In genomic region chr9:36386396-36386795, GRCh38 we compare ENCODE assay signal across 18 cellular contexts.
"Had no signal": no experiment of that assay in that cellular context is flagged by ENCODE, and none has a peak within 500 bp of the region (broad histone marks: within the 10 kb centered on the region; RNA-seq: fewer than 3 reads in every experiment).

No MANE protein-coding gene starts in this region.

- H3K27ac Mint-ChIP-seq: activated T-helper 2 cell treated with anti-CD3 and anti-CD28 coated beads, Interferon-gamma antibody, Interleukin-2, Interleukin-4, amounts not matched to agents 10 μg/mL and 5 μg/mL and 100 μg/mL, durations not matched to agents 14 hours and 24 hours and 36 hours; dendritic cell treated with granulocyte-macrophage colony-stimulating factor and Interleukin-4, amounts not matched to agents 40 ng/mL and 50 ng/mL, for 4 days; endodermal cell; memory B cell; stimulated activated effector memory CD8-positive, alpha-beta T cell treated with anti-CD3 and anti-CD28 coated beads, Interleukin-12 subunit alpha, Interleukin-12 subunit beta, amount 100 ng/mL, for 72 hours had no signal

- H3K9me3 Mint-ChIP-seq: activated T-helper 2 cell treated with anti-CD3 and anti-CD28 coated beads, Interferon-gamma antibody, Interleukin-2, Interleukin-4, amounts not matched to agents 10 μg/mL and 5 μg/mL and 100 μg/mL, durations not matched to agents 14 hours and 24 hours and 36 hours; dendritic cell treated with granulocyte-macrophage colony-stimulating factor and Interleukin-4, amounts not matched to agents 40 ng/mL and 50 ng/mL, for 4 days; endodermal cell; immature natural killer cell; memory B cell; natural killer cell treated with Interleukin-12 subunit alpha and Interleukin-12 subunit beta and Interleukin-15 and Interleukin-18, amount 100 ng/mL, for 72 hours; stimulated activated effector memory CD8-positive, alpha-beta T cell treated with anti-CD3 and anti-CD28 coated beads, Interleukin-12 subunit alpha, Interleukin-12 subunit beta, amount 100 ng/mL, for 72 hours had no signal

- H3K27me3 Mint-ChIP-seq: dendritic cell treated with granulocyte-macrophage colony-stimulating factor and Interleukin-4, amounts not matched to agents 40 ng/mL and 50 ng/mL, for 4 days; memory B cell; natural killer cell treated with Interleukin-12 subunit alpha and Interleukin-12 subunit beta and Interleukin-15 and Interleukin-18, amount 100 ng/mL, for 72 hours had no signal

- H3K27me3 ChIP-seq: adrenal gland, body of pancreas, esophagus muscularis mucosa, left lung, tibial nerve had no signal

- H3K4me3 Mint-ChIP-seq: dendritic cell treated with granulocyte-macrophage colony-stimulating factor and Interleukin-4, amounts not matched to agents 40 ng/mL and 50 ng/mL, for 4 days; endodermal cell; immature natural killer cell; memory B cell; natural killer cell treated with Interleukin-12 subunit alpha and Interleukin-12 subunit beta and Interleukin-15 and Interleukin-18, amount 100 ng/mL, for 72 hours; stimulated activated effector memory CD8-positive, alpha-beta T cell treated with anti-CD3 and anti-CD28 coated beads, Interleukin-12 subunit alpha, Interleukin-12 subunit beta, amount 100 ng/mL, for 72 hours had no signal

- ATAC-seq: activated CD4-positive, CD25-positive, alpha-beta regulatory T cell treated with anti-CD3 and anti-CD28 coated beads, Interleukin-2, amount 50 U/mL, for 24 hours; body of pancreas; left lung; natural killer cell treated with Interleukin-12 subunit alpha and Interleukin-12 subunit beta and Interleukin-15 and Interleukin-18, amount 100 ng/mL, for 72 hours; right cardiac atrium; stimulated activated effector memory CD8-positive, alpha-beta T cell treated with anti-CD3 and anti-CD28 coated beads, Interleukin-12 subunit alpha, Interleukin-12 subunit beta, amount 100 ng/mL, for 72 hours had no signal

- DNase-seq: activated naive CD4-positive, alpha-beta T cell treated with anti-CD3 and anti-CD28 coated beads, Interleukin-2, amount 50 U/mL, for 16 hours; adrenal gland; body of pancreas; cerebellar nuclear complex; endodermal cell; glutamatergic neuron; immature natural killer cell; left lung; nucleus accumbens; right cardiac atrium had no signal

- H3K27ac ChIP-seq: adrenal gland, body of pancreas, esophagus muscularis mucosa, left lung, tibial nerve had no signal
